Comparison of ENCODE assay signal across 18 cellular contexts in the genomic region with DNA sequence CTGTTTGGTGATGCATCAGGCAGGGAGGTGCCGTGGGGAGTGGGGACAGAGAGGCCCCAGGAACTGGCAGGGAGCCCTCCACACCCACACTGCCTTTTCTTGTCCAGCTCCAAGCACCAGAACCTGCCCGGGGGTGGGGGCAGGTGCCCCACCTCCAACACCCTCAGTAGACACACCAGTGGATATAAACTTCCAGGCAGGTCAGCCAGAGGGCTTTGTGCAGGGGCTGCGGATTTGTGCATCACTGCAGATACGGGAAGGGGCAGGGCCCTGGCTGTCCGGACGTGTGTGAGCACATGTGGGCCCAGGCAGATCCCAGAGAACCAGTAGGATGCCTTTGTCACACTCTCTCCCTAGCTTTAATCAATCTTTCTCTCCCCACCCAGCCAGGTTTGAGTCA. TPM values are rescaled to one million over a fixed set of nuclear protein-coding genes. Genes with fewer than 3 reads are reported as not detected.
DNase-seq lines count a peak whose midpoint lies in the region; ATAC-seq and TF ChIP-seq lines count a peak whose summit lies in the region.
"Had no signal": no experiment of that assay in that cellular context is flagged by ENCODE, and none has a peak within 500 bp of the region (broad histone marks: within the 10 kb centered on the region; RNA-seq: fewer than 3 reads in every experiment).

No MANE protein-coding gene starts in this region.

- BruUV-seq in OCI-LY7 (replicated peaks; lab: Mats Ljungman, UMichigan), result no TSS peak

- no peaks in the 10 kb centered on the region for H3K9me3 Mint-ChIP-seq in neural crest cell
- H3K9me3 Mint-ChIP-seq in CD8-positive, alpha-beta memory T cell, result no peaks in the 10 kb centered on the region
- H3K9me3 Mint-ChIP-seq: activated naive CD4-positive, alpha-beta T cell treated with anti-CD3 and anti-CD28 coated beads, Interleukin-2, amount 50 U/mL, for 72 hours; activated T-helper 17 cell treated with anti-CD3 and anti-CD28 coated beads, Interleukin-2, amount 50 U/mL, for 72 hours; central memory CD8-positive, alpha-beta T cell had no signal

- no peak overlapping the region for H3K4me3 Mint-ChIP-seq in neural crest cell
- H3K4me3 Mint-ChIP-seq in CD8-positive, alpha-beta memory T cell, result no peak overlapping the region
- H3K4me3 Mint-ChIP-seq: activated T-helper 17 cell treated with anti-CD3 and anti-CD28 coated beads, Interleukin-2, amount 50 U/mL, for 72 hours; central memory CD8-positive, alpha-beta T cell had no signal

- no peaks in the 10 kb centered on the region for H3K27me3 Mint-ChIP-seq in neural crest cell (ENCODE audit: low read depth)
- peaks cover 0 to under 1% of the 10 kb centered on the region in 2 donors for H3K27me3 Mint-ChIP-seq in CD8-positive, alpha-beta memory T cell
- H3K27me3 Mint-ChIP-seq: activated T-helper 17 cell treated with anti-CD3 and anti-CD28 coated beads, Interleukin-2, amount 50 U/mL, for 72 hours; central memory CD8-positive, alpha-beta T cell had no signal

- CTCF ChIA-PET in OCI-LY7 (lab: Charles Lee; ENCODE audit: unreplicated experiment), result no interaction called here
- CTCF ChIA-PET in CD8-positive, alpha-beta memory T cell (lab: Charles Lee), result interaction anchor here (1.3 kb wide), 1 partner anchor 33 kb away, joined by 4 read pairs; no protein-coding TSS in a partner anchor

- no peaks in the 10 kb centered on the region for H3K9me3 ChIP-seq in OCI-LY7 (ENCODE audit: low read length)
- H3K9me3 ChIP-seq in CD8-positive, alpha-beta memory T cell (ENCODE audit: low read length), result no peaks in the 10 kb centered on the region
- H3K9me3 ChIP-seq: lower lobe of right lung, neutrophil had no signal

- no peak overlapping the region for H3K4me3 ChIP-seq in OCI-LY7 (ENCODE audit: low read depth, low read length, poor library complexity, severe bottlenecking)
- H3K4me3 ChIP-seq in CD8-positive, alpha-beta memory T cell (ENCODE audit: low read length), result no peak overlapping the region
- H3K4me3 ChIP-seq: lower lobe of right lung had no signal

- H4K20me1 ChIP-seq in OCI-LY7 (ENCODE audit: insufficient read depth, low read length), result no peaks in the 10 kb centered on the region

- H2AFZ ChIP-seq in OCI-LY7 (ENCODE audit: low read length), result no peak overlapping the region

- no peaks in the 10 kb centered on the region for H3K9me2 ChIP-seq in OCI-LY7 (ENCODE audit: insufficient read depth, low read length)

- H3K36me3 ChIP-seq in OCI-LY7 (ENCODE audit: insufficient read depth, low read length), result no peaks in the 10 kb centered on the region
- H3K36me3 ChIP-seq in CD8-positive, alpha-beta memory T cell (ENCODE audit: insufficient read depth, low read length), result peaks cover 18% of the 10 kb centered on the region

- H3K79me2 ChIP-seq in OCI-LY7 (ENCODE audit: insufficient read depth, low read depth, low read length), result no peaks in the 10 kb centered on the region

- H3K27ac ChIP-seq in C4-2B (peak overlapping the region; percentile 14; the same call in 1 of the 2 replicates), OCI-LY7 (ENCODE audit: low read depth, low read length, poor library complexity, severe bottlenecking) (no peak overlapping the region), epithelial cell of prostate (peak overlapping the region; percentile 92)
- no peak overlapping the region for H3K27ac ChIP-seq in CD8-positive, alpha-beta memory T cell (ENCODE audit: low read depth, low read length)
- H3K27ac ChIP-seq: lower lobe of right lung, neutrophil had no signal

- H3K27me3 ChIP-seq in CD8-positive, alpha-beta memory T cell (ENCODE audit: insufficient read depth, low read length, poor library complexity, severe bottlenecking), result no peaks in the 10 kb centered on the region
- H3K27me3 ChIP-seq: neutrophil had no signal

- H3K4me2 ChIP-seq in OCI-LY7 (ENCODE audit: low read length), result no peak overlapping the region; the same call in 1 of the 2 replicates

- peak overlapping the region; percentile 84 for H3K27ac Mint-ChIP-seq in neural crest cell (ENCODE audit: unreplicated experiment)
- H3K27ac Mint-ChIP-seq in CD8-positive, alpha-beta memory T cell, result peak overlapping the region in 1 of 8 donors; percentile 68
- H3K27ac Mint-ChIP-seq: activated T-helper 17 cell treated with anti-CD3 and anti-CD28 coated beads, Interleukin-2, amount 50 U/mL, for 72 hours had no signal

- TF ChIP-seq CTCF in C4-2B (conservative IDR thresholded peaks at IDR 0.05) (no peak), OCI-LY7 (conservative IDR thresholded peaks at IDR 0.05; ENCODE audit: low read length) (no peak), neural crest cell (conservative IDR thresholded peaks at IDR 0.05) (no peak)

- POLR2A ChIA-PET in OCI-LY7 (lab: Charles Lee), result no interaction called here
- POLR2A ChIA-PET in CD8-positive, alpha-beta memory T cell (lab: Charles Lee), result no interaction called here

- intact Hi-C loops in OCI-LY7 (cut with micrococcal nuclease; ENCODE audit: unreplicated experiment), result no loop called here

- H3K36me3 Mint-ChIP-seq in neural crest cell (ENCODE audit: low read depth), result peaks cover 2% of the 10 kb centered on the region
- H3K36me3 Mint-ChIP-seq in CD8-positive, alpha-beta memory T cell, result peaks cover 7 to 62% (median 14%) of the 10 kb centered on the region in 3 donors

- no peaks in the 10 kb centered on the region for H3K4me1 Mint-ChIP-seq in neural crest cell
- H3K4me1 Mint-ChIP-seq in CD8-positive, alpha-beta memory T cell, result peaks cover 0 to 6% (median 5%) of the 10 kb centered on the region in 3 donors

- DNase-seq in OCI-LY7 (ENCODE audit: low spot score) (peak; percentile 27), epithelial cell of prostate (ENCODE audit: low read depth, low spot score) (peak; percentile 70), neural crest cell (ENCODE audit: low read depth, low spot score) (no peak), cortex of kidney (lab: John Stamatoyannopoulos, UW) (no peak)
- DNase-seq in CD8-positive, alpha-beta memory T cell, result no peak
- DNase-seq: activated CD4-positive, alpha-beta T cell treated with anti-CD3 and anti-CD28 coated beads for 48 hours; foreskin melanocyte; lower lobe of right lung; NCI-H1105 treated with DMSO at 0.1 percent for 48 hours; NCI-H2029 treated with DMSO at 0.1 percent for 48 hours; NCI-H2227 treated with DMSO at 0.1 percent for 48 hours had no signal

- ATAC-seq in HG03139 (IDR thresholded peaks at IDR 0.05; ENCODE audit: unreplicated experiment) (no peak), GM19452 (IDR thresholded peaks at IDR 0.05; ENCODE audit: unreplicated experiment) (no peak)
- ATAC-seq: activated naive CD4-positive, alpha-beta T cell treated with anti-CD3 and anti-CD28 coated beads, Interleukin-2, amount 50 U/mL, for 72 hours; activated T-helper 17 cell treated with anti-CD3 and anti-CD28 coated beads, Interleukin-2, amount 50 U/mL, for 72 hours; lower lobe of right lung had no signal

- peaks cover 12% of the 10 kb centered on the region for H3K4me1 ChIP-seq in OCI-LY7 (ENCODE audit: insufficient read depth, low read length, poor library complexity, severe bottlenecking)
- no peaks in the 10 kb centered on the region for H3K4me1 ChIP-seq in CD8-positive, alpha-beta memory T cell (ENCODE audit: insufficient read depth, low read length)

RNA-seq across cellular contexts. Expression of a gene that starts 1.3 kb away (rescaled TPM):
- 3.0 and 5.2 TPM in 2 replicates for total RNA-seq in OCI-LY7 (2014; rRNA removed; shearing (Covaris generic))
- total RNA-seq in OCI-LY7 (2022) (5.4 and 7.0 TPM in 2 replicates), neural crest cell (4.5 and 6.4 TPM in 2 replicates)
- 1 to 10 TPM; 3.2 to 3.7 TPM for total RNA-seq in CD8-positive, alpha-beta memory T cell
- polyA plus RNA-seq in CD8-positive, alpha-beta memory T cell, result not detected

RNA-seq across cellular contexts. Expression of a gene that starts 7.1 kb away (rescaled TPM):
- 16.7 and 24.3 TPM in 2 replicates for total RNA-seq in OCI-LY7 (2014; rRNA removed; shearing (Covaris generic))
- 27.3 and 29.7 TPM in 2 replicates for total RNA-seq in OCI-LY7 (2022)
- 22.8 and 25.4 TPM in 2 replicates for total RNA-seq in neural crest cell
- 10 to 100 TPM; 41.0 to 41.8 TPM for total RNA-seq in CD8-positive, alpha-beta memory T cell
- polyA plus RNA-seq in CD8-positive, alpha-beta memory T cell, result 37.7 TPM

RNA-seq across cellular contexts. Expression of a gene that starts 21.9 kb away (rescaled TPM):
- total RNA-seq in OCI-LY7 (2014; rRNA removed; shearing (Covaris generic)), result 63.9 and 70.1 TPM in 2 replicates
- 76.1 and 77.5 TPM in 2 replicates for total RNA-seq in OCI-LY7 (2022)
- 63.4 and 66.7 TPM in 2 replicates for total RNA-seq in neural crest cell
- 100 to 1,000 TPM; 101 to 106 TPM for total RNA-seq in CD8-positive, alpha-beta memory T cell
- 161 TPM for polyA plus RNA-seq in CD8-positive, alpha-beta memory T cell

RNA-seq across cellular contexts. Expression of a gene that starts 31.6 kb away (rescaled TPM):
- 39.4 and 51.4 TPM in 2 replicates for total RNA-seq in OCI-LY7 (2014; rRNA removed; shearing (Covaris generic))
- 61.4 and 62.3 TPM in 2 replicates for total RNA-seq in OCI-LY7 (2022)
- total RNA-seq in neural crest cell, result 64.0 and 66.2 TPM in 2 replicates
- 10 to 100 TPM; 43.6 to 48.6 TPM for total RNA-seq in CD8-positive, alpha-beta memory T cell
- polyA plus RNA-seq in CD8-positive, alpha-beta memory T cell, result 96.8 TPM

RNA-seq across cellular contexts. Expression of a gene that starts 32.1 kb away (rescaled TPM):
- 167 and 285 TPM in 2 replicates for total RNA-seq in OCI-LY7 (2014; rRNA removed; shearing (Covaris generic))
- total RNA-seq in OCI-LY7 (2022) (174 and 182 TPM in 2 replicates), neural crest cell (191 and 208 TPM in 2 replicates)
- 100 to 1,000 TPM; 232 to 240 TPM for total RNA-seq in CD8-positive, alpha-beta memory T cell
- 364 TPM for polyA plus RNA-seq in CD8-positive, alpha-beta memory T cell

Comparison
In these comparisons a context has a peak if more than half of its experiments do, and no peak if none do; other contexts are left out.
1. H3K27ac ChIP-seq: peak in C4-2B (single experiment) and epithelial cell of prostate (single experiment); none in OCI-LY7 (single experiment) and CD8-positive, alpha-beta memory T cell (single experiment).
2. DNase-seq: peak in OCI-LY7 (single experiment) and epithelial cell of prostate (single experiment); none in neural crest cell (single experiment), CD8-positive, alpha-beta memory T cell (0 of 5) and cortex of kidney (single experiment).